In the genomic region with DNA sequence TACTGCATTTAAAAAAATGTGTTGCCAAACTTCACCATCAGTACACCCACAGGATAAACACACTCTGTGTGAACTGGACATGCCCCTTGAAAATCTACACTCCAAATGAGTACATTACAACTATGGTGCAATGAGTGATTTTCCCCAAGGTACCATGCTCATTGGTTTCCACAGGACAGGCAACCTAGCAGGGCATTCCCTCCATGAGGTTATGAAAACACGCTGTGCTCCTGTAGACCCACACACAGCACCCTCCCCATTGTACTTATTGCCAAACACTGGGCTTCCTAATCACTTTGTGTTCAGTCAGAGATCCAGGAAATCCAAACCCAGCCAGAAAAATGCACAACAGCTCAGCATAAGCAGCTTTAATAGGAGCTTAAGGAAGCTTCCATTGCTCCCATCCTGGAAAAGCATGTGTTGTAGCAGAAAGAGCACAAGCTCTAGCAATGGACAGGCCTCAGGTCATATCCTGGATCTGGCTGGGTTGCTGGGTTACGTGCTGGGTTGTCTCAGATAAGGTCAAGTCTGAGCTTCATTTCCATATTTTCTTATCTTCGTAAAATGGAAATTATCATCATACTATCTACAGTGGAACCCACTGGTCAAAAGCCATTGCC, we compare ENCODE assay signal across 15 cellular contexts. TPM values are rescaled to one million over a fixed set of nuclear protein-coding genes. Genes with fewer than 3 reads are reported as not detected.
DNase-seq lines count a peak whose midpoint lies in the region; TF ChIP-seq lines count a peak whose summit lies in the region.
"Had no signal": no experiment of that assay in that cellular context is flagged by ENCODE, and none has a peak within 500 bp of the region (broad histone marks: within the 10 kb centered on the region; RNA-seq: fewer than 3 reads in every experiment).

No MANE protein-coding gene starts in this region.

- peak; percentile 72 for DNase-seq in NCI-H82 treated with DMSO at 0.1 percent for 48 hours (lab: John Stamatoyannopoulos, UW; ENCODE audit: unreplicated experiment)
- DNase-seq in brain pericyte (ENCODE audit: low read depth, low spot score) = peak; percentile 74
- DNase-seq in fibroblast of the aortic adventitia (ENCODE audit: low read depth) = peak; percentile 20
- DNase-seq in renal cortical epithelial cell (ENCODE audit: low read depth) = peak; percentile 70
- DNase-seq in nucleus accumbens (lab: John Stamatoyannopoulos, UW) = no peak
- no peak for DNase-seq in A673 (ENCODE audit: low spot score)
- DNase-seq in NOMO-1 treated with dmso at 0.1 percent for 144 hours (lab: John Stamatoyannopoulos, UW; ENCODE audit: unreplicated experiment) = no peak
- no peak for DNase-seq in HEK293T (ENCODE audit: extremely low spot score)
- DNase-seq: CD8-positive, alpha-beta memory T cell; DMS79 treated with DMSO at 0.1 percent for 48 hours; HFFc6; NCI-H1417; NCI-H187 treated with DMSO at 0.1 percent for 48 hours had no signal

- H3K4me3 ChIP-seq in fibroblast of the aortic adventitia (ENCODE audit: low read depth, low read length) (no peak overlapping the region), A673 (ENCODE audit: low read depth, low read length, poor library complexity, severe bottlenecking) (no peak overlapping the region)
- H3K4me3 ChIP-seq: BLaER1 treated with 17β-estradiol and CSF1 and Interleukin-3, amounts not matched to agents 10 nM and 100 nM had no signal

- no peaks in the 10 kb centered on the region for H3K36me3 ChIP-seq in A673 (ENCODE audit: insufficient read depth, low read length, poor library complexity, severe bottlenecking)
- H3K36me3 ChIP-seq: BLaER1 treated with 17β-estradiol and CSF1 and Interleukin-3, amounts not matched to agents 10 nM and 100 nM had no signal

- intact Hi-C loops in A673 (cut with micrococcal nuclease; ENCODE audit: unreplicated experiment) = no loop called here

- no peaks in the 10 kb centered on the region for H3K9me3 ChIP-seq in A673 (ENCODE audit: low read depth, low read length, poor library complexity, severe bottlenecking)

- no peak for TF ChIP-seq CTCF in fibroblast of the aortic adventitia (IDR thresholded peaks at IDR 0.05; ENCODE audit: insufficient read depth, low read length)
- no peak for TF ChIP-seq CTCF in A673 (conservative IDR thresholded peaks at IDR 0.05; ENCODE audit: low read depth, low read length)

- no TSS peak for BruUV-seq in A673 (replicated peaks; lab: Mats Ljungman, UMichigan)

- POLR2A ChIA-PET in A673 (lab: Charles Lee; ENCODE audit: low non-redundant PET) (interaction anchor here (0.5 kb wide), 1 partner anchor 1443 kb away, joined by 3 read pairs; no protein-coding TSS in a partner anchor), HEK293T (lab: Yijun Ruan, JAX) (no interaction called here)

- H3K27me3 ChIP-seq in A673 (replicated peaks; ENCODE audit: insufficient read depth, low read depth, low read length, poor library complexity) = no peaks in the 10 kb centered on the region
- H3K27me3 ChIP-seq: BLaER1 treated with 17β-estradiol and CSF1 and Interleukin-3, amounts not matched to agents 10 nM and 100 nM had no signal

- no peaks in the 10 kb centered on the region for H3K4me1 ChIP-seq in A673 (ENCODE audit: insufficient read depth, low read length, poor library complexity, severe bottlenecking)
- H3K4me1 ChIP-seq: BLaER1 treated with 17β-estradiol and CSF1 and Interleukin-3, amounts not matched to agents 10 nM and 100 nM had no signal

- H3K27ac ChIP-seq in A673 (ENCODE audit: low read depth, low read length, poor library complexity, severe bottlenecking) = no peak overlapping the region
- H3K27ac ChIP-seq: BLaER1 treated with 17β-estradiol and CSF1 and Interleukin-3, amounts not matched to agents 10 nM and 100 nM; KMS-11 had no signal

- CTCF ChIA-PET in A673 (lab: Charles Lee) (no interaction called here), HEK293T (lab: Yijun Ruan, JAX) (no interaction called here)

TF ChIP-seq in HEK293T, 16 proteins besides CTCF, POLR2A, EP300 and RAD21:
- no peak for TF ChIP-seq NFRKB (IDR thresholded peaks at IDR 0.05)
- TF ChIP-seq, protein P1, sequence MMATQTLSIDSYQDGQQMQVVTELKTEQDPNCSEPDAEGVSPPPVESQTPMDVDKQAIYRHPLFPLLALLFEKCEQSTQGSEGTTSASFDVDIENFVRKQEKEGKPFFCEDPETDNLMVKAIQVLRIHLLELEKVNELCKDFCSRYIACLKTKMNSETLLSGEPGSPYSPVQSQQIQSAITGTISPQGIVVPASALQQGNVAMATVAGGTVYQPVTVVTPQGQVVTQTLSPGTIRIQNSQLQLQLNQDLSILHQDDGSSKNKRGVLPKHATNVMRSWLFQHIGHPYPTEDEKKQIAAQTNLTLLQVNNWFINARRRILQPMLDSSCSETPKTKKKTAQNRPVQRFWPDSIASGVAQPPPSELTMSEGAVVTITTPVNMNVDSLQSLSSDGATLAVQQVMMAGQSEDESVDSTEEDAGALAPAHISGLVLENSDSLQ (IDR thresholded peaks at IDR 0.05) = no peak
- no peak for TF ChIP-seq BHLHE40 (IDR thresholded peaks at IDR 0.05; ENCODE audit: borderline replicate concordance)
- TF ChIP-seq LEF1 (IDR thresholded peaks at IDR 0.05; ENCODE audit: borderline replicate concordance) = no peak
- no peak for TF ChIP-seq ZNF384 (IDR thresholded peaks at IDR 0.05)
- no peak for TF ChIP-seq ARNT (IDR thresholded peaks at IDR 0.05)
- no peak for TF ChIP-seq SUZ12 (IDR thresholded peaks at IDR 0.05)
- no peak for TF ChIP-seq FOXM1 (IDR thresholded peaks at IDR 0.05; ENCODE audit: borderline replicate concordance)
- TF ChIP-seq FOXA1 (IDR thresholded peaks at IDR 0.05) = no peak
- no peak for TF ChIP-seq SP1 (IDR thresholded peaks at IDR 0.05)
- TF ChIP-seq TARDBP (IDR thresholded peaks at IDR 0.05) = no peak
- TF ChIP-seq FOXK2 (IDR thresholded peaks at IDR 0.05) = no peak
- TF ChIP-seq CTBP1 (IDR thresholded peaks at IDR 0.05; ENCODE audit: borderline replicate concordance) = no peak
- no peak for TF ChIP-seq HDGF (IDR thresholded peaks at IDR 0.05; ENCODE audit: borderline replicate concordance)
- no peak for TF ChIP-seq ELF4 (IDR thresholded peaks at IDR 0.05)
- no peak for TF ChIP-seq L3MBTL2 (conservative IDR thresholded peaks at IDR 0.05)

RNA-seq across cellular contexts. Expression of a gene that starts 20.8 kb away (rescaled TPM):
- total RNA-seq in fibroblast of the aortic adventitia (ENCODE audit: low replicate concordance) = 24.5 and 28.0 TPM in 2 replicates
- 32.0 and 90.1 TPM in 2 replicates for total RNA-seq in renal cortical epithelial cell
- 328 and 333 TPM in 2 replicates for total RNA-seq in A673 (2021)

Comparison
In these comparisons a context has a peak if more than half of its experiments do, and no peak if none do; other contexts are left out.
1. DNase-seq: peak in NCI-H82 treated with DMSO at 0.1 percent for 48 hours (single experiment), brain pericyte (single experiment), fibroblast of the aortic adventitia (single experiment) and renal cortical epithelial cell (single experiment); none in nucleus accumbens (0 of 56), A673 (single experiment), NOMO-1 treated with dmso at 0.1 percent for 144 hours (single experiment) and HEK293T (single experiment).